Comparison of ENCODE assay signal across 14 cellular contexts in genomic region chrX:11929476-11929875, GRCh38.
"Had no signal": no experiment of that assay in that cellular context is flagged by ENCODE, and none has a peak within 500 bp of the region (broad histone marks: within the 10 kb centered on the region; RNA-seq: fewer than 3 reads in every experiment).

No MANE protein-coding gene starts in this region.

- H3K4me3 ChIP-seq: adrenal gland, dorsolateral prefrontal cortex, gastrocnemius medialis, left ventricle myocardium inferior, pancreas, thoracic aorta had no signal

- H3K4me3 Mint-ChIP-seq: neural crest cell; stimulated activated naive CD8-positive, alpha-beta T cell treated with anti-CD3 and anti-CD28 coated beads, Interleukin-15, Interleukin-2, amounts not matched to agents 100 ng/mL and 50 ng/mL, for 24 hours had no signal

- ATAC-seq: activated CD4-positive, CD25-positive, alpha-beta regulatory T cell treated with anti-CD3 and anti-CD28 coated beads, Interleukin-2, amount 50 U/mL, for 24 hours; gastrocnemius medialis; pancreas had no signal

- H3K4me1 Mint-ChIP-seq: neural crest cell had no signal

- H3K27ac Mint-ChIP-seq: activated T-helper 2 cell treated with anti-CD3 and anti-CD28 coated beads, Interferon-gamma antibody, Interleukin-2, Interleukin-4, amounts not matched to agents 10 μg/mL and 5 μg/mL and 100 μg/mL, durations not matched to agents 14 hours and 24 hours and 36 hours; stimulated activated naive CD8-positive, alpha-beta T cell treated with anti-CD3 and anti-CD28 coated beads, Interleukin-15, Interleukin-2, amounts not matched to agents 100 ng/mL and 50 ng/mL, for 24 hours had no signal

- DNase-seq: activated naive CD4-positive, alpha-beta T cell treated with anti-CD3 and anti-CD28 coated beads, Interleukin-2, amount 50 U/mL, for 16 hours; adrenal gland; dorsolateral prefrontal cortex; gastrocnemius medialis; left ventricle myocardium inferior; pancreas; retina; stimulated activated CD4-positive, alpha-beta T cell treated with anti-CD3 and anti-CD28 coated beads, Interleukin-4, amount 100 ng/mL, for 1 hour; stimulated activated CD8-positive, alpha-beta memory T cell treated with anti-CD3 and anti-CD28 coated beads, Interleukin-4, amount 100 ng/mL, for 48 hours had no signal
